8 cellular contexts compared by ENCODE assay signal in the genomic region with DNA sequence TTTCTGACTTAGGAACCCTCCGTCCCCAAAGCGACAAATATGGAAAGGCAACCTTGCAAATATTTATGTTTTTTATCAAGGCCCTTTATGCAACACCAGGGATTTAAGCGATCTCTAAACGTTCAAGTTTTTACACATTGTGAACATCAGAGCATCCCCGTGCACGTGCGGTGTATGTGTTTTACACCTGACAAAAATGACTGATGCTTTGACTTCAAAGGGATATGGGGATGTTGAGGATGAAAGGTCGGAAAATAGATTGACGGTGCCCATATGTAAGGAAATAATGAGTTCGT. TPM values are rescaled to one million over a fixed set of nuclear protein-coding genes. Genes with fewer than 3 reads are reported as not detected.
A peak's percentile ranks its signal among the peaks of the same experiment; 100 is the strongest.
DNase-seq lines count a peak whose midpoint lies in the region; ATAC-seq, FAIRE-seq and TF ChIP-seq lines count a peak whose summit lies in the region.

No MANE protein-coding gene starts in this region.

- H3K36me3 ChIP-seq in CD8-positive, alpha-beta memory T cell (ENCODE audit: insufficient read depth, low read length), result no peaks in the 10 kb centered on the region
- H3K36me3 ChIP-seq in esophagus (ENCODE audit: control insufficient read depth in 2 of 2, insufficient read depth in 2 of 2, low read length in 1 of 2), result no peaks in the 10 kb centered on the region
- H3K36me3 ChIP-seq in ovary, result no peaks in the 10 kb centered on the region

- ATAC-seq in HG03097 (IDR thresholded peaks at IDR 0.05; ENCODE audit: low FRiP score, unreplicated experiment), result no peak

- no peak for TF ChIP-seq POLR2A in ovary (IDR thresholded peaks at IDR 0.05)

- no peak for DNase-seq in CD8-positive, alpha-beta memory T cell
- DNase-seq in RKO (ENCODE audit: low spot score) (peak; percentile 47), ovary (no peak), HK-2 (ENCODE audit: unreplicated experiment) (no peak), NCI-H1930 (lab: John Stamatoyannopoulos, UW) (no peak), urothelium cell line (ENCODE audit: low spot score) (no peak)

- no peaks in the 10 kb centered on the region for H3K27me3 Mint-ChIP-seq in CD8-positive, alpha-beta memory T cell

- no peak for FAIRE-seq in urothelium cell line (lab: Jason Lieb, UNC)

- WGBS in esophagus, 2 donors, result 17% methylated on average over 10 of the region's 10 CpGs
- WGBS in ovary, 3 donors, result 9 to 14% (median 11%) methylated on average over 10 of the region's 10 CpGs

- no peaks in the 10 kb centered on the region for H3K9me3 Mint-ChIP-seq in CD8-positive, alpha-beta memory T cell

- TF ChIP-seq EP300 in ovary (IDR thresholded peaks at IDR 0.05), result no peak

- intact Hi-C loops in ovary (cut with DNase I), result loop anchor here in 1 of 4 donors (10.0 kb wide), 1 partner anchor 411 kb away; a partner anchor contains a TSS

- H3K36me3 Mint-ChIP-seq in CD8-positive, alpha-beta memory T cell, result peaks cover 0 to 15% (median 0%) of the 10 kb centered on the region in 3 donors

- H3K9me3 ChIP-seq in CD8-positive, alpha-beta memory T cell (ENCODE audit: low read length), result no peaks in the 10 kb centered on the region
- H3K9me3 ChIP-seq in esophagus (ENCODE audit: control insufficient read depth in 2 of 2, insufficient read depth in 1 of 2, low read depth in 1 of 2, low read length in 1 of 2) (no peaks in the 10 kb centered on the region), ovary (no peaks in the 10 kb centered on the region)

- POLR2A ChIA-PET in CD8-positive, alpha-beta memory T cell (lab: Charles Lee), result no interaction called here

- peak overlapping the region in 6 of 8 donors; percentile 0 to 81 (median 32) for H3K27ac Mint-ChIP-seq in CD8-positive, alpha-beta memory T cell

- H3K27ac ChIP-seq in CD8-positive, alpha-beta memory T cell (ENCODE audit: low read depth, low read length), result no peak overlapping the region
- peak overlapping the region; percentile 68 to 96 for H3K27ac ChIP-seq in esophagus (ENCODE audit: low read depth in 2 of 2, low read length in 1 of 2)
- peak overlapping the region; percentile 93 to 95 for H3K27ac ChIP-seq in ovary

- H3K4me1 ChIP-seq in CD8-positive, alpha-beta memory T cell (ENCODE audit: insufficient read depth, low read length), result peaks cover 45% of the 10 kb centered on the region
- peaks cover 3 to 4% of the 10 kb centered on the region in 2 donors for H3K4me1 ChIP-seq in esophagus (ENCODE audit: control insufficient read depth in 2 of 2, insufficient read depth in 2 of 2, low read length in 1 of 2)
- peaks cover 4% of the 10 kb centered on the region for H3K4me1 ChIP-seq in ovary (ENCODE audit: insufficient read depth)

- H3K4me3 ChIP-seq in CD8-positive, alpha-beta memory T cell (ENCODE audit: low read length), result peak overlapping the region; percentile 83
- H3K4me3 ChIP-seq in esophagus (ENCODE audit: low read depth in 1 of 2, low read length in 2 of 2), result peak overlapping the region; percentile 78 to 81
- H3K4me3 ChIP-seq in ovary, result peak overlapping the region; percentile 85

- no peaks in the 10 kb centered on the region for H3K27me3 ChIP-seq in CD8-positive, alpha-beta memory T cell (ENCODE audit: insufficient read depth, low read length, poor library complexity, severe bottlenecking)
- H3K27me3 ChIP-seq in esophagus (ENCODE audit: control insufficient read depth in 1 of 2, insufficient read depth in 2 of 2, low read length in 2 of 2), result no peaks in the 10 kb centered on the region
- no peaks in the 10 kb centered on the region for H3K27me3 ChIP-seq in ovary

- peaks cover 28 to 30% (median 30%) of the 10 kb centered on the region in 3 donors for H3K4me1 Mint-ChIP-seq in CD8-positive, alpha-beta memory T cell

- peak overlapping the region in 6 of 7 donors; percentile 52 to 82 (median 74) for H3K4me3 Mint-ChIP-seq in CD8-positive, alpha-beta memory T cell

- no peak for TF ChIP-seq CTCF in ovary (IDR thresholded peaks at IDR 0.05)

- CTCF ChIA-PET in CD8-positive, alpha-beta memory T cell (lab: Charles Lee), result no interaction called here

RNA-seq across cellular contexts. Expression of a gene that starts 0.8 kb away (rescaled TPM):
- total RNA-seq in CD8-positive, alpha-beta memory T cell, result 1 to 10 TPM; 2.1 to 2.3 TPM
- 1.6 TPM for polyA plus RNA-seq in CD8-positive, alpha-beta memory T cell
- polyA plus RNA-seq in esophagus, result 10 to 100 TPM; 10.1 to 14.3 TPM
- total RNA-seq in ovary, result 10 to 100 TPM in 3 of 7 donors, 1 to 10 TPM in 4; 7.0 to 17.8 (median 8.3) TPM
- polyA plus RNA-seq in ovary, result 10 to 100 TPM in 1 of 2 donors, 1 to 10 TPM in 1; 3.7 to 13.4 TPM

RNA-seq across cellular contexts. Expression of a gene that starts 2.0 kb away (rescaled TPM):
- total RNA-seq in CD8-positive, alpha-beta memory T cell, result 10 to 100 TPM; 10.2 to 10.6 TPM
- polyA plus RNA-seq in CD8-positive, alpha-beta memory T cell, result 7.2 TPM
- polyA plus RNA-seq in esophagus (1 to 10 TPM; 4.2 to 7.5 TPM), ovary (1 to 10 TPM; 5.3 to 9.3 TPM)
- 10 to 100 TPM in 3 of 7 donors, 1 to 10 TPM in 4; 5.8 to 12.8 (median 9.5) TPM for total RNA-seq in ovary
